17 cellular contexts compared by ENCODE assay signal in the genomic region with DNA sequence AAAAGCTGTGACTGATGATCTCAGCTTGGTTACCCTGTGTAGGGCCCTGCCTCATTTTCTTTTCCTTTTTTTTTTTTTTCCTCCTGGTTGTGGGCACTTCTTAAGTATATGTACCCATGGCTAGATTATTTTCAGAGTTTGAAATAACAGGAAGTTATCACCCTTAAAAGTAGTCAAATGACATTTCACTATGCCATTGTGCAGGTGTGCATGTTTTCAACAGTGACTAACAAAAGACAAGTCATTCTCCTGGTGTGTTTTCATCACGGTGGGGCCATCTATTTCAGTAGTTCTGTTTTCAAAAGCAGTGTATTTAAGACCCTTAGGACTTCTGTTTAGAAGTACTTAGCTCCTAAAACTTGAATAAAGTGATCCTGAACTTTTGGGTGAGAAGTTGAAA. TPM values are rescaled to one million over a fixed set of nuclear protein-coding genes. Genes with fewer than 3 reads are reported as not detected.
DNase-seq lines count a peak whose midpoint lies in the region; ATAC-seq and TF ChIP-seq lines count a peak whose summit lies in the region.
"Had no signal": no experiment of that assay in that cellular context is flagged by ENCODE, and none has a peak within 500 bp of the region (broad histone marks: within the 10 kb centered on the region; RNA-seq: fewer than 3 reads in every experiment).

No MANE protein-coding gene starts in this region.

- H3F3A ChIP-seq in GM23338 (replicated peaks; ENCODE audit: low read depth), result no peaks in the 10 kb centered on the region

- H3K4me3 Mint-ChIP-seq in activated CD8-positive, alpha-beta T cell treated with anti-CD3 and anti-CD28 coated beads for 36 hours, result no peak overlapping the region
- no peak overlapping the region for H3K4me3 Mint-ChIP-seq in activated CD8-positive, alpha-beta T cell treated with anti-CD3 and anti-CD28 coated beads, Interleukin-2, amount 10 ng/mL, durations not matched to agents 7 days and 5 days
- no peak overlapping the region for H3K4me3 Mint-ChIP-seq in CD8-positive, alpha-beta T cell
- H3K4me3 Mint-ChIP-seq in WTC11, result no peak overlapping the region
- H3K4me3 Mint-ChIP-seq in natural killer cell, result peak overlapping the region; percentile 33
- no peak overlapping the region for H3K4me3 Mint-ChIP-seq in GM23338
- H3K4me3 Mint-ChIP-seq: HFFc6 had no signal

- intact Hi-C loops in activated CD8-positive, alpha-beta T cell treated with anti-CD3 and anti-CD28 coated beads for 36 hours (cut with micrococcal nuclease), result no loop called here
- intact Hi-C loops in CD8-positive, alpha-beta T cell (cut with DNase I, micrococcal nuclease), result no loop called here
- intact Hi-C loops in natural killer cell (cut with micrococcal nuclease) (no loop called here), uterus (cut with DNase I; ENCODE audit: low total_unique reads) (no loop called here)

- H4K20me1 ChIP-seq in GM23338 (replicated peaks; ENCODE audit: insufficient read depth), result no peaks in the 10 kb centered on the region
- H4K20me1 ChIP-seq: BLaER1 treated with 17β-estradiol and CSF1 and Interleukin-3, amounts not matched to agents 10 nM and 100 nM had no signal

- no peaks in the 10 kb centered on the region for H3K9me3 ChIP-seq in CD8-positive, alpha-beta T cell (ENCODE audit: low read length)
- no peaks in the 10 kb centered on the region for H3K9me3 ChIP-seq in uterus
- H3K9me3 ChIP-seq: Caco-2, Peyer's patch had no signal

- H3K27ac ChIP-seq in CD8-positive, alpha-beta T cell (ENCODE audit: low read depth, low read length), result no peak overlapping the region
- H3K27ac ChIP-seq in uterus (no peak overlapping the region), GM23338 (ENCODE audit: low read depth) (no peak overlapping the region)
- H3K27ac ChIP-seq: BLaER1 treated with 17β-estradiol and CSF1 and Interleukin-3, amounts not matched to agents 10 nM and 100 nM; Peyer's patch had no signal

- H3K4me1 Mint-ChIP-seq in activated CD8-positive, alpha-beta T cell treated with anti-CD3 and anti-CD28 coated beads for 36 hours (ENCODE audit: low read depth), result peaks cover 11% of the 10 kb centered on the region
- H3K4me1 Mint-ChIP-seq in activated CD8-positive, alpha-beta T cell treated with anti-CD3 and anti-CD28 coated beads, Interleukin-2, amount 10 ng/mL, durations not matched to agents 7 days and 5 days (ENCODE audit: low read depth), result peaks cover 15% of the 10 kb centered on the region
- peaks cover 19% of the 10 kb centered on the region for H3K4me1 Mint-ChIP-seq in CD8-positive, alpha-beta T cell (ENCODE audit: low read depth)
- H3K4me1 Mint-ChIP-seq in WTC11, result no peaks in the 10 kb centered on the region
- H3K4me1 Mint-ChIP-seq in natural killer cell, result peaks cover 12 to 13% of the 10 kb centered on the region in 2 donors
- no peaks in the 10 kb centered on the region; the same call in 2 of the 3 replicates for H3K4me1 Mint-ChIP-seq in GM23338

- ATAC-seq in activated CD8-positive, alpha-beta T cell treated with anti-CD3 and anti-CD28 coated beads for 36 hours, result peak; percentile 84
- ATAC-seq in activated CD8-positive, alpha-beta T cell treated with anti-CD3 and anti-CD28 coated beads, Interleukin-2, amount 10 ng/mL, durations not matched to agents 7 days and 5 days, result no peak
- peak; percentile 30 for ATAC-seq in CD8-positive, alpha-beta T cell
- ATAC-seq in WTC11 (no peak), natural killer cell (no peak), GM23338 (no peak)
- ATAC-seq: K562, Right ventricle myocardium inferior had no signal

- H3K36me3 Mint-ChIP-seq in activated CD8-positive, alpha-beta T cell treated with anti-CD3 and anti-CD28 coated beads for 36 hours (ENCODE audit: low read depth), result peaks cover 16% of the 10 kb centered on the region
- H3K36me3 Mint-ChIP-seq in activated CD8-positive, alpha-beta T cell treated with anti-CD3 and anti-CD28 coated beads, Interleukin-2, amount 10 ng/mL, durations not matched to agents 7 days and 5 days (ENCODE audit: low read depth), result peaks cover 28% of the 10 kb centered on the region
- H3K36me3 Mint-ChIP-seq in CD8-positive, alpha-beta T cell, result peaks cover 18% of the 10 kb centered on the region
- peaks cover 28% of the 10 kb centered on the region for H3K36me3 Mint-ChIP-seq in WTC11
- no peaks in the 10 kb centered on the region for H3K36me3 Mint-ChIP-seq in natural killer cell
- peaks cover 27% of the 10 kb centered on the region for H3K36me3 Mint-ChIP-seq in GM23338 (ENCODE audit: low read depth)

- H3K4me1 ChIP-seq in CD8-positive, alpha-beta T cell (ENCODE audit: insufficient read depth, low read length), result peaks cover 16% of the 10 kb centered on the region
- H3K4me1 ChIP-seq in uterus (no peaks in the 10 kb centered on the region), GM23338 (ENCODE audit: insufficient read depth) (no peaks in the 10 kb centered on the region)
- H3K4me1 ChIP-seq: Caco-2, Peyer's patch had no signal

- CTCF ChIA-PET in activated CD8-positive, alpha-beta T cell treated with anti-CD3 and anti-CD28 coated beads for 36 hours (lab: Charles Lee), result interaction anchor here (1.0 to 2.4 kb wide), 4 partner anchors 8 to 74 kb away, joined by 3 to 10 read pairs (median 3); partner anchors contain the start of gene GABARAPL1
- CTCF ChIA-PET in activated CD8-positive, alpha-beta T cell treated with anti-CD3 and anti-CD28 coated beads, Interleukin-2, amount 10 ng/mL, durations not matched to agents 7 days and 5 days (lab: Charles Lee), result interaction anchor here (1.2 to 2.3 kb wide), 2 partner anchors 8 to 261 kb away, joined by 4 to 12 read pairs; no protein-coding TSS in a partner anchor
- CTCF ChIA-PET in CD8-positive, alpha-beta T cell (lab: Charles Lee), result interaction anchor here (0.6 to 2.3 kb wide), 4 partner anchors 8 to 447 kb away, joined by 3 to 16 read pairs (median 4); no protein-coding TSS in a partner anchor
- CTCF ChIA-PET in WTC11 (lab: Charles Lee), result interaction anchor here (1.0 kb wide), 1 partner anchor 8 kb away, joined by 3 read pairs; no protein-coding TSS in a partner anchor

- no peak overlapping the region for H3K4me3 ChIP-seq in CD8-positive, alpha-beta T cell (ENCODE audit: low read depth, low read length)
- H3K4me3 ChIP-seq in uterus, result no peak overlapping the region
- no peak overlapping the region for H3K4me3 ChIP-seq in GM23338
- H3K4me3 ChIP-seq: BLaER1 treated with 17β-estradiol and CSF1 and Interleukin-3, amounts not matched to agents 10 nM and 100 nM; K562; Peyer's patch had no signal

- no peak for DNase-seq in activated CD8-positive, alpha-beta T cell treated with anti-CD3 and anti-CD28 coated beads for 36 hours
- no peak for DNase-seq in activated CD8-positive, alpha-beta T cell treated with anti-CD3 and anti-CD28 coated beads, Interleukin-2, amount 10 ng/mL, durations not matched to agents 7 days and 5 days
- no peak for DNase-seq in CD8-positive, alpha-beta T cell
- no peak for DNase-seq in WTC11 (ENCODE audit: low spot score)
- no peak for DNase-seq in natural killer cell
- no peak for DNase-seq in stimulated activated CD4-positive, alpha-beta T cell treated with anti-CD3 and anti-CD28 coated beads, Interleukin-15, amount 100 ng/mL, for 24 hours
- no peak for DNase-seq in uterus
- no peak for DNase-seq in GM23338 (ENCODE audit: low spot score)
- DNase-seq: Caco-2, HFFc6, NCI-H1436 treated with DMSO at 0.1 percent for 48 hours, NCI-H2029 treated with DMSO at 0.1 percent for 48 hours, NCI-H510A, Peyer's patch had no signal

- H3K4me2 ChIP-seq in GM23338, result no peak overlapping the region

- peaks cover 1% of the 10 kb centered on the region for H3K9me3 Mint-ChIP-seq in activated CD8-positive, alpha-beta T cell treated with anti-CD3 and anti-CD28 coated beads for 36 hours
- peaks cover 9% of the 10 kb centered on the region for H3K9me3 Mint-ChIP-seq in activated CD8-positive, alpha-beta T cell treated with anti-CD3 and anti-CD28 coated beads, Interleukin-2, amount 10 ng/mL, durations not matched to agents 7 days and 5 days (ENCODE audit: insufficient read depth)
- no peaks in the 10 kb centered on the region for H3K9me3 Mint-ChIP-seq in CD8-positive, alpha-beta T cell
- H3K9me3 Mint-ChIP-seq in WTC11 (0 out of 2 replicates have a peak, but pooled peaks cover 5% of the 10 kb centered on the region), natural killer cell (no peaks in the 10 kb centered on the region), GM23338 (peaks cover 3% of the 10 kb centered on the region; the same call in 1 of the 3 replicates)

- no peaks in the 10 kb centered on the region for H3K27me3 Mint-ChIP-seq in activated CD8-positive, alpha-beta T cell treated with anti-CD3 and anti-CD28 coated beads for 36 hours
- H3K27me3 Mint-ChIP-seq in activated CD8-positive, alpha-beta T cell treated with anti-CD3 and anti-CD28 coated beads, Interleukin-2, amount 10 ng/mL, durations not matched to agents 7 days and 5 days (ENCODE audit: low read depth), result no peaks in the 10 kb centered on the region
- no peaks in the 10 kb centered on the region for H3K27me3 Mint-ChIP-seq in CD8-positive, alpha-beta T cell (ENCODE audit: low read depth)
- no peaks in the 10 kb centered on the region for H3K27me3 Mint-ChIP-seq in WTC11 (ENCODE audit: low read depth)
- H3K27me3 Mint-ChIP-seq in natural killer cell (ENCODE audit: low read depth in 2 of 2), result no peaks in the 10 kb centered on the region
- no peaks in the 10 kb centered on the region for H3K27me3 Mint-ChIP-seq in GM23338 (ENCODE audit: insufficient read depth, low read depth, poor library complexity)

- no peak for TF ChIP-seq POLR2A in uterus (IDR thresholded peaks at IDR 0.05)

- no peak for TF ChIP-seq CTCF in activated CD8-positive, alpha-beta T cell treated with anti-CD3 and anti-CD28 coated beads for 36 hours (IDR thresholded peaks at IDR 0.05)
- no peak for TF ChIP-seq CTCF in CD8-positive, alpha-beta T cell (IDR thresholded peaks at IDR 0.05)
- TF ChIP-seq CTCF in WTC11 (IDR thresholded peaks at IDR 0.05), result no peak
- TF ChIP-seq CTCF in natural killer cell (IDR thresholded peaks at IDR 0.05), result no peak
- TF ChIP-seq CTCF in uterus (IDR thresholded peaks at IDR 0.05), result no peak
- TF ChIP-seq CTCF in GM23338 (conservative IDR thresholded peaks at IDR 0.05; ENCODE audit: low read depth in 2 of 2), result no peak

- POLR2A ChIA-PET in activated CD8-positive, alpha-beta T cell treated with anti-CD3 and anti-CD28 coated beads for 36 hours (lab: Charles Lee), result interaction anchor here (1.4 to 1.5 kb wide), 2 partner anchors 14 to 93 kb away, joined by 4 to 9 read pairs; no protein-coding TSS in a partner anchor
- POLR2A ChIA-PET in activated CD8-positive, alpha-beta T cell treated with anti-CD3 and anti-CD28 coated beads, Interleukin-2, amount 10 ng/mL, durations not matched to agents 7 days and 5 days (lab: Charles Lee), result interaction anchor here (1.1 kb wide), 1 partner anchor 15 kb away, joined by 4 read pairs; the partner anchor contains the start of gene GABARAPL1
- POLR2A ChIA-PET in CD8-positive, alpha-beta T cell (lab: Charles Lee), result no interaction called here
- POLR2A ChIA-PET in WTC11 (lab: Charles Lee), result no interaction called here

- peak overlapping the region; percentile 51 for H3K27ac Mint-ChIP-seq in activated CD8-positive, alpha-beta T cell treated with anti-CD3 and anti-CD28 coated beads for 36 hours
- H3K27ac Mint-ChIP-seq in activated CD8-positive, alpha-beta T cell treated with anti-CD3 and anti-CD28 coated beads, Interleukin-2, amount 10 ng/mL, durations not matched to agents 7 days and 5 days, result no peak overlapping the region
- peak overlapping the region; percentile 49 for H3K27ac Mint-ChIP-seq in CD8-positive, alpha-beta T cell
- H3K27ac Mint-ChIP-seq in WTC11, result peak overlapping the region; percentile 1; the same call in 1 of the 2 replicates
- no peak overlapping the region for H3K27ac Mint-ChIP-seq in natural killer cell
- H3K27ac Mint-ChIP-seq in GM23338, result no peak overlapping the region
- H3K27ac Mint-ChIP-seq: HFFc6 had no signal

- no peak overlapping the region for H2AFZ ChIP-seq in GM23338

- H3K79me2 ChIP-seq in GM23338 (replicated peaks; ENCODE audit: insufficient read depth), result no peaks in the 10 kb centered on the region

- H3K9me2 ChIP-seq in GM23338 (ENCODE audit: insufficient read depth), result no peaks in the 10 kb centered on the region; the same call in 1 of the 2 replicates

- no peaks in the 10 kb centered on the region for H3K36me3 ChIP-seq in CD8-positive, alpha-beta T cell (ENCODE audit: insufficient read depth, low read length)
- H3K36me3 ChIP-seq in uterus (no peaks in the 10 kb centered on the region), GM23338 (ENCODE audit: insufficient read depth) (no peaks in the 10 kb centered on the region)

- no peaks in the 10 kb centered on the region for H3K27me3 ChIP-seq in CD8-positive, alpha-beta T cell (ENCODE audit: insufficient read depth, low read length)
- H3K27me3 ChIP-seq in uterus, result no peaks in the 10 kb centered on the region
- no peaks in the 10 kb centered on the region for H3K27me3 ChIP-seq in GM23338 (ENCODE audit: insufficient read depth)
- H3K27me3 ChIP-seq: BLaER1 treated with 17β-estradiol and CSF1 and Interleukin-3, amounts not matched to agents 10 nM and 100 nM; Peyer's patch had no signal

RNA-seq across cellular contexts. Expression of gene GABARAPL1, which starts 15.0 kb away (rescaled TPM):
- total RNA-seq in activated CD8-positive, alpha-beta T cell treated with anti-CD3 and anti-CD28 coated beads for 36 hours, result 1 to 10 TPM; 6.9 to 7.5 TPM
- total RNA-seq in activated CD8-positive, alpha-beta T cell treated with anti-CD3 and anti-CD28 coated beads, Interleukin-2, amount 10 ng/mL, durations not matched to agents 7 days and 5 days, result 10 to 100 TPM; 15.1 to 17.0 TPM
- 100 to 1,000 TPM; 377 to 380 TPM for total RNA-seq in CD8-positive, alpha-beta T cell
- total RNA-seq in WTC11 (2021) (85.2 to 90.3 TPM (median 87.8 TPM) in 3 replicates), natural killer cell (100 to 1,000 TPM; 157 to 233 (median 160) TPM), uterus (100 to 1,000 TPM in 1 of 4 donors, 10 to 100 TPM in 3; 42.9 to 216 (median 62.7) TPM)
- 60.9 and 77.8 TPM in 2 replicates for total RNA-seq in GM23338 (2014; rRNA removed; shearing (Covaris generic))
- polyA plus RNA-seq in GM23338 (2016; fragmentation: Nextera tagmentation; extraction: Ambion mirVana), result 35.7 and 36.5 TPM in 2 replicates

RNA-seq across cellular contexts. Expression of gene TMEM52B, which starts 48.8 kb away (rescaled TPM):
- not detected for total RNA-seq in activated CD8-positive, alpha-beta T cell treated with anti-CD3 and anti-CD28 coated beads for 36 hours
- total RNA-seq in activated CD8-positive, alpha-beta T cell treated with anti-CD3 and anti-CD28 coated beads, Interleukin-2, amount 10 ng/mL, durations not matched to agents 7 days and 5 days, result not detected
- not detected for total RNA-seq in CD8-positive, alpha-beta T cell
- not detected in 3 replicates for total RNA-seq in WTC11 (2021)
- 1 to 10 TPM in 1 of 3 donors, not detected in 2; 1.5 TPM for total RNA-seq in natural killer cell
- not detected for total RNA-seq in uterus
- not detected in 2 replicates for total RNA-seq in GM23338 (2014; rRNA removed; shearing (Covaris generic))
- polyA plus RNA-seq in GM23338 (2016; fragmentation: Nextera tagmentation; extraction: Ambion mirVana), result not detected in 2 replicates
- total RNA-seq: K562, Peyer's patch, Right ventricle myocardium inferior had no signal
- polyA plus RNA-seq: K562 had no signal

RNA-seq across cellular contexts. Expression of gene OLR1, which starts 55.7 kb away (rescaled TPM):
- not detected for total RNA-seq in activated CD8-positive, alpha-beta T cell treated with anti-CD3 and anti-CD28 coated beads for 36 hours
- not detected for total RNA-seq in activated CD8-positive, alpha-beta T cell treated with anti-CD3 and anti-CD28 coated beads, Interleukin-2, amount 10 ng/mL, durations not matched to agents 7 days and 5 days
- total RNA-seq in CD8-positive, alpha-beta T cell, result not detected
- total RNA-seq in WTC11 (2021) (0.09 to 0.21 TPM in 2 of 3 replicates, not detected in the other), natural killer cell (1 to 10 TPM in 2 of 3 donors, not detected in 1; 2.3 to 3.1 TPM), uterus (under 1 TPM in 1 of 4 donors, not detected in 3; 0.41 TPM)
- total RNA-seq in GM23338 (2014; rRNA removed; shearing (Covaris generic)), result not detected in 2 replicates
- polyA plus RNA-seq in GM23338 (2016; fragmentation: Nextera tagmentation; extraction: Ambion mirVana), result not detected in 2 replicates
- total RNA-seq: K562, Peyer's patch had no signal
- polyA plus RNA-seq: K562 had no signal

Comparison
In these comparisons a context has a peak if more than half of its experiments do, and no peak if none do; other contexts are left out.
1. ATAC-seq: peak in activated CD8-positive, alpha-beta T cell treated with anti-CD3 and anti-CD28 coated beads for 36 hours (single experiment) and CD8-positive, alpha-beta T cell (single experiment); none in activated CD8-positive, alpha-beta T cell treated with anti-CD3 and anti-CD28 coated beads, Interleukin-2, amount 10 ng/mL, durations not matched to agents 7 days and 5 days (single experiment), WTC11 (single experiment), natural killer cell (0 of 3) and GM23338 (single experiment).
2. H3K27ac Mint-ChIP-seq: peak in activated CD8-positive, alpha-beta T cell treated with anti-CD3 and anti-CD28 coated beads for 36 hours (single experiment), CD8-positive, alpha-beta T cell (single experiment) and WTC11 (single experiment); none in activated CD8-positive, alpha-beta T cell treated with anti-CD3 and anti-CD28 coated beads, Interleukin-2, amount 10 ng/mL, durations not matched to agents 7 days and 5 days (single experiment), natural killer cell (0 of 2) and GM23338 (single experiment).
3. POLR2A ChIA-PET loops: an anchor here in activated CD8-positive, alpha-beta T cell treated with anti-CD3 and anti-CD28 coated beads for 36 hours (1.4 to 1.5 kb wide) and activated CD8-positive, alpha-beta T cell treated with anti-CD3 and anti-CD28 coated beads, Interleukin-2, amount 10 ng/mL, durations not matched to agents 7 days and 5 days (1.1 kb wide); none called in CD8-positive, alpha-beta T cell and WTC11.